In the genomic region with DNA sequence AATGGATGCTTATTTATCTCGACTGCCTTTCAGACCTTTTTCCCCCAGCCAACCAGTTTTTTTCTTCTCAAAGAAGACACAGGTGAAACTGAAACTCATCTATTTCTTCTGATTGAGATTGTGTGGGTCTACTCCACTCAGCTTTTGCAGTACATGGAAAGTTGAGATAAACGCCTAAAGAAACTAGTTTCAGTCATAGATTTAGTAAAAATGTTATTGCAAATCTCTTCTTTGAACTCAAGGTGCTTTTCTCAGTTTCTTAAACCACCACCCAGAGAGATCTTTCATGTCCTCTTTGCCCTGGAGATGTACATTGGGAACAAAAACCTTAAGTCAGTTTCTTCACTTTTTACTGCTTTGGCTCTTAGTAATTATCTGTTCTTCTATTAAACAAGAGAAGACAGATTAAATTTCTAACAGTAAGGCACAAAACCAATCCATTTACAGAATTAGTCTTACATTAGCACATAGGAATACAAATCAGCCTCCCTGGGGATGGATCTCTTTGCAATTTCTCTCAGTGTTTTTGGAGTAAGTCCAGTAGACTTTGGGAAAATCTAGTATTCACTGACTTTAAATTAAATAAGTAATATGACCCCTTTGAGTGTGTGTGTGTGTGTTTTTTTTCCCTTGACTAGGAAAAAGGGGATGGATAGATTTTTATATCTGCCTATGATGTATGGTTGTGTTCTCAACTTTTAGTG, we compare ENCODE assay signal across 10 cellular contexts. TPM values are rescaled to one million over a fixed set of nuclear protein-coding genes. Genes with fewer than 3 reads are reported as not detected.
DNase-seq lines count a peak whose midpoint lies in the region; ATAC-seq and TF ChIP-seq lines count a peak whose summit lies in the region.
"Had no signal": no experiment of that assay in that cellular context is flagged by ENCODE, and none has a peak within 500 bp of the region (broad histone marks: within the 10 kb centered on the region; RNA-seq: fewer than 3 reads in every experiment).

No MANE protein-coding gene starts in this region.

- H3K36me3 ChIP-seq in breast epithelium = no peaks in the 10 kb centered on the region

- H3K36me3 Mint-ChIP-seq in activated T-helper 2 cell treated with anti-CD3 and anti-CD28 coated beads, Interferon-gamma antibody, Interleukin-2, Interleukin-4, amounts not matched to agents 10 μg/mL and 5 μg/mL and 100 μg/mL, durations not matched to agents 14 hours and 24 hours and 36 hours (ENCODE audit: low read depth) = no peaks in the 10 kb centered on the region

- H3K27ac ChIP-seq in breast epithelium = no peak overlapping the region

- H3K27me3 ChIP-seq in breast epithelium = no peaks in the 10 kb centered on the region

- H3K4me3 ChIP-seq in GM12865 (ENCODE audit: low read depth, low read length) = no peak overlapping the region
- no peak overlapping the region for H3K4me3 ChIP-seq in breast epithelium

- H3K9me3 Mint-ChIP-seq in activated T-helper 2 cell treated with anti-CD3 and anti-CD28 coated beads, Interferon-gamma antibody, Interleukin-2, Interleukin-4, amounts not matched to agents 10 μg/mL and 5 μg/mL and 100 μg/mL, durations not matched to agents 14 hours and 24 hours and 36 hours = no peaks in the 10 kb centered on the region

- peak overlapping the region; percentile 34 for H3K27ac Mint-ChIP-seq in activated T-helper 2 cell treated with anti-CD3 and anti-CD28 coated beads, Interferon-gamma antibody, Interleukin-2, Interleukin-4, amounts not matched to agents 10 μg/mL and 5 μg/mL and 100 μg/mL, durations not matched to agents 14 hours and 24 hours and 36 hours

- intact Hi-C loops in activated T-helper 2 cell treated with anti-CD3 and anti-CD28 coated beads, Interferon-gamma antibody, Interleukin-2, Interleukin-4, amounts not matched to agents 10 μg/mL and 5 μg/mL and 100 μg/mL, durations not matched to agents 14 hours and 24 hours and 36 hours (cut with micrococcal nuclease) = loop anchor here (1.0 to 10.0 kb wide), 4 partner anchors 12 to 368 kb away; partner anchors contain the start of genes FBXW8 and MAP1LC3B2
- intact Hi-C loops in breast epithelium (cut with DNase I; ENCODE audit: low total_unique reads) = no loop called here

- peaks cover 0 to 7% of the 10 kb centered on the region in 2 donors for H3K4me1 ChIP-seq in breast epithelium

- no peak for TF ChIP-seq POLR2A in breast epithelium (IDR thresholded peaks at IDR 0.05)

- H3K27me3 Mint-ChIP-seq in activated T-helper 2 cell treated with anti-CD3 and anti-CD28 coated beads, Interferon-gamma antibody, Interleukin-2, Interleukin-4, amounts not matched to agents 10 μg/mL and 5 μg/mL and 100 μg/mL, durations not matched to agents 14 hours and 24 hours and 36 hours (ENCODE audit: low read depth) = peaks cover 59% of the 10 kb centered on the region

- H3K9me3 ChIP-seq in breast epithelium = no peaks in the 10 kb centered on the region

- DNase-seq in GM12865 (ENCODE audit: low read depth) (peak; percentile 79), cerebellar cortex (ENCODE audit: low spot score) (no peak), NCI-H2227 treated with DMSO at 0.1 percent for 48 hours (lab: John Stamatoyannopoulos, UW) (no peak), NCI-H146 (lab: John Stamatoyannopoulos, UW) (no peak), breast epithelium (ENCODE audit: low spot score in 2 of 2) (no peak)
- DNase-seq in activated T-helper 2 cell treated with anti-CD3 and anti-CD28 coated beads, Interferon-gamma antibody, Interleukin-2, Interleukin-4, amounts not matched to agents 10 μg/mL and 5 μg/mL and 100 μg/mL, durations not matched to agents 14 hours and 24 hours and 36 hours (ENCODE audit: low spot score) = no peak
- DNase-seq: DND-41 had no signal

- ATAC-seq in GM19438 (IDR thresholded peaks at IDR 0.05; ENCODE audit: low read depth, unreplicated experiment) (peak; percentile 56), HG03097 (IDR thresholded peaks at IDR 0.05; ENCODE audit: low FRiP score, unreplicated experiment) (peak; percentile 47)

- no peak for TF ChIP-seq CTCF in GM12865 (IDR thresholded peaks at IDR 0.05; ENCODE audit: insufficient read depth, low read depth, low read length, missing control alignments)
- TF ChIP-seq CTCF in breast epithelium (IDR thresholded peaks at IDR 0.05) = no peak

- peaks cover 44% of the 10 kb centered on the region for H3K4me1 Mint-ChIP-seq in activated T-helper 2 cell treated with anti-CD3 and anti-CD28 coated beads, Interferon-gamma antibody, Interleukin-2, Interleukin-4, amounts not matched to agents 10 μg/mL and 5 μg/mL and 100 μg/mL, durations not matched to agents 14 hours and 24 hours and 36 hours (ENCODE audit: low read depth)

- peak overlapping the region; percentile 2 for H3K4me3 Mint-ChIP-seq in activated T-helper 2 cell treated with anti-CD3 and anti-CD28 coated beads, Interferon-gamma antibody, Interleukin-2, Interleukin-4, amounts not matched to agents 10 μg/mL and 5 μg/mL and 100 μg/mL, durations not matched to agents 14 hours and 24 hours and 36 hours (ENCODE audit: low read depth)

RNA-seq across cellular contexts. Expression of gene FBXW8, which starts 11.6 kb away (rescaled TPM):
- total RNA-seq in activated T-helper 2 cell treated with anti-CD3 and anti-CD28 coated beads, Interferon-gamma antibody, Interleukin-2, Interleukin-4, amounts not matched to agents 10 μg/mL and 5 μg/mL and 100 μg/mL, durations not matched to agents 14 hours and 24 hours and 36 hours = 3.3 and 3.5 TPM in 2 replicates
- 10 to 100 TPM; 14.9 to 22.3 (median 16.4) TPM for total RNA-seq in breast epithelium

RNA-seq across cellular contexts. Expression of gene HRK, which starts 41.1 kb away (rescaled TPM):
- not detected in 2 replicates for total RNA-seq in activated T-helper 2 cell treated with anti-CD3 and anti-CD28 coated beads, Interferon-gamma antibody, Interleukin-2, Interleukin-4, amounts not matched to agents 10 μg/mL and 5 μg/mL and 100 μg/mL, durations not matched to agents 14 hours and 24 hours and 36 hours
- under 1 TPM; 0.15 to 0.33 (median 0.16) TPM for total RNA-seq in breast epithelium
- total RNA-seq: fibroblast of villous mesenchyme had no signal
